Comparison of ENCODE assay signal across 9 cellular contexts in genomic region chr5:67182406-67182805, GRCh38. TPM values are rescaled to one million over a fixed set of nuclear protein-coding genes. Genes with fewer than 3 reads are reported as not detected.
DNase-seq lines count a peak whose midpoint lies in the region; ATAC-seq and TF ChIP-seq lines count a peak whose summit lies in the region.
"Had no signal": no experiment of that assay in that cellular context is flagged by ENCODE, and none has a peak within 500 bp of the region (broad histone marks: within the 10 kb centered on the region; RNA-seq: fewer than 3 reads in every experiment).

No MANE protein-coding gene starts in this region.

- no peak overlapping the region for H3K4me3 ChIP-seq in sigmoid colon

- TF ChIP-seq EP300 in sigmoid colon (IDR thresholded peaks at IDR 0.05) = no peak

- TF ChIP-seq CTCF in sigmoid colon (IDR thresholded peaks at IDR 0.05) = no peak

- intact Hi-C loops in left ventricle myocardium superior (cut with micrococcal nuclease) = no loop called here
- intact Hi-C loops in sigmoid colon (cut with DNase I) = no loop called here

- H3K36me3 ChIP-seq in sigmoid colon = no peaks in the 10 kb centered on the region
- H3K36me3 ChIP-seq: neutrophil had no signal

- DNase-seq in H4 (ENCODE audit: low spot score) (peak; percentile 11), left ventricle myocardium superior (peak; percentile 76), sigmoid colon (peak; percentile 81), cortex of kidney (lab: John Stamatoyannopoulos, UW) (no peak), NCI-H2029 treated with DMSO at 0.1 percent for 48 hours (lab: John Stamatoyannopoulos, UW) (no peak)

- no peak overlapping the region for H3K27ac Mint-ChIP-seq in activated T-helper 17 cell treated with anti-CD3 and anti-CD28 coated beads, Interleukin-2, amount 50 U/mL, for 72 hours

- peak overlapping the region; percentile 18 for H3K4me3 Mint-ChIP-seq in activated T-helper 17 cell treated with anti-CD3 and anti-CD28 coated beads, Interleukin-2, amount 50 U/mL, for 72 hours

- peak; percentile 67 for ATAC-seq in activated T-helper 17 cell treated with anti-CD3 and anti-CD28 coated beads, Interleukin-2, amount 50 U/mL, for 72 hours (replicated peaks)
- ATAC-seq in left ventricle myocardium superior (peak; percentile 97), GM18520 (IDR thresholded peaks at IDR 0.05; ENCODE audit: unreplicated experiment) (no peak), GM21786 (IDR thresholded peaks at IDR 0.05; ENCODE audit: unreplicated experiment) (no peak)

- no peaks in the 10 kb centered on the region for H3K9me3 ChIP-seq in sigmoid colon
- H3K9me3 ChIP-seq: neutrophil had no signal

- peaks cover 0 to 5% (median 0%) of the 10 kb centered on the region in 4 donors for H3K4me1 ChIP-seq in sigmoid colon

- H3K27me3 ChIP-seq in sigmoid colon = no peaks in the 10 kb centered on the region
- H3K27me3 ChIP-seq: neutrophil had no signal

- no peak for TF ChIP-seq POLR2A in sigmoid colon (IDR thresholded peaks at IDR 0.05)

- WGBS in sigmoid colon, 2 donors = 51 to 79% methylated on average over 6 of the region's 6 CpGs

- H3K9me3 Mint-ChIP-seq in activated T-helper 17 cell treated with anti-CD3 and anti-CD28 coated beads, Interleukin-2, amount 50 U/mL, for 72 hours = peaks cover 6% of the 10 kb centered on the region

- H3K27me3 Mint-ChIP-seq in activated T-helper 17 cell treated with anti-CD3 and anti-CD28 coated beads, Interleukin-2, amount 50 U/mL, for 72 hours = no peaks in the 10 kb centered on the region

- no peaks in the 10 kb centered on the region for H3K36me3 Mint-ChIP-seq in activated T-helper 17 cell treated with anti-CD3 and anti-CD28 coated beads, Interleukin-2, amount 50 U/mL, for 72 hours (ENCODE audit: low read depth)

- peaks cover 32% of the 10 kb centered on the region for H3K4me1 Mint-ChIP-seq in activated T-helper 17 cell treated with anti-CD3 and anti-CD28 coated beads, Interleukin-2, amount 50 U/mL, for 72 hours

- peak overlapping the region in 2 of 4 donors; percentile 31 to 51 for H3K27ac ChIP-seq in sigmoid colon

RNA-seq across cellular contexts. Expression of gene CD180, which starts 14.2 kb away (rescaled TPM):
- total RNA-seq in H4 (2014; rRNA removed; shearing (Covaris generic)) = not detected in 2 replicates
- under 1 TPM; 0.08 to 0.80 TPM for total RNA-seq in activated T-helper 17 cell treated with anti-CD3 and anti-CD28 coated beads, Interleukin-2, amount 50 U/mL, for 72 hours
- 0.64 TPM for total RNA-seq in left ventricle myocardium superior
- total RNA-seq in sigmoid colon = 1 to 10 TPM in 1 of 4 donors, under 1 TPM in 3; 0.55 to 1.1 (median 0.90) TPM
- 1 to 10 TPM in 2 of 3 donors, under 1 TPM in 1; 0.60 to 3.5 (median 2.3) TPM for polyA plus RNA-seq in sigmoid colon

Comparison
In these comparisons a context has a peak if more than half of its experiments do, and no peak if none do; other contexts are left out.
1. DNase-seq: peak in H4 (single experiment), left ventricle myocardium superior (single experiment) and sigmoid colon (single experiment); none in cortex of kidney (single experiment) and NCI-H2029 treated with DMSO at 0.1 percent for 48 hours (single experiment).
2. ATAC-seq: peak in activated T-helper 17 cell treated with anti-CD3 and anti-CD28 coated beads, Interleukin-2, amount 50 U/mL, for 72 hours (single experiment) and left ventricle myocardium superior (single experiment); none in GM18520 (single experiment) and GM21786 (single experiment).